Comparison of ENCODE assay signal across 28 cellular contexts in genomic region chr10:123073187-123073586, GRCh38.
"Had no signal": no experiment of that assay in that cellular context is flagged by ENCODE, and none has a peak within 500 bp of the region (broad histone marks: within the 10 kb centered on the region; RNA-seq: fewer than 3 reads in every experiment).

No MANE protein-coding gene starts in this region.

- DNase-seq: naive B cell; naive thymus-derived CD8-positive, alpha-beta T cell; nephron progenitor cell; occipital lobe; ovary; retina; right lobe of liver; sigmoid colon; small intestine; stimulated activated CD4-positive, alpha-beta T cell treated with anti-CD3 and anti-CD28 coated beads, Interleukin-15, amount 100 ng/mL, for 24 hours; stimulated activated CD4-positive, alpha-beta T cell treated with anti-CD3 and anti-CD28 coated beads, Interleukin-4, amount 100 ng/mL, for 1 hour; stimulated activated CD4-positive, alpha-beta T cell treated with anti-CD3 and anti-CD28 coated beads, Interleukin-4, amount 100 ng/mL, for 4 hours; stimulated activated CD8-positive, alpha-beta memory T cell treated with anti-CD3 and anti-CD28 coated beads, Interleukin-4, amount 100 ng/mL, for 48 hours; stimulated activated naive CD4-positive, alpha-beta T cell; stomach; thyroid gland; trophoblast cell; upper lobe of left lung; uterus had no signal

- H3K9ac ChIP-seq: parathyroid adenoma had no signal

- H3K4me3 ChIP-seq: ovary, prostate gland, right atrium auricular region, right lobe of liver, sigmoid colon, stomach, thoracic aorta, thyroid gland, tibial nerve, upper lobe of left lung, uterus had no signal

- H3K36me3 Mint-ChIP-seq: natural killer cell treated with Interleukin-12 subunit alpha and Interleukin-12 subunit beta and Interleukin-15 and Interleukin-18, amount 100 ng/mL, for 72 hours; stimulated activated memory B cell treated with anti-CD40 and anti-IgM and Interleukin-4, amounts not matched to agents 10 μg/mL and 1 μg/mL and 100 μg/mL, for 72 hours had no signal

- H2AFZ ChIP-seq: parathyroid adenoma had no signal

- H3K4me1 ChIP-seq: parathyroid adenoma, prostate gland, right atrium auricular region, right lobe of liver, sigmoid colon, stomach, thyroid gland, upper lobe of left lung, uterus had no signal

- H3K36me3 ChIP-seq: ovary, prostate gland, right atrium auricular region, right lobe of liver, sigmoid colon, stomach, thoracic aorta, thyroid gland, tibial nerve, upper lobe of left lung, uterus had no signal

- H3K79me2 ChIP-seq: parathyroid adenoma had no signal

- ATAC-seq: naive thymus-derived CD8-positive, alpha-beta T cell; right lobe of liver; stimulated activated memory B cell treated with anti-CD40 and anti-IgM and Interleukin-4, amounts not matched to agents 10 μg/mL and 1 μg/mL and 100 μg/mL, for 72 hours had no signal

- H3K9me3 ChIP-seq: ovary, prostate gland, right lobe of liver, sigmoid colon, thoracic aorta, thyroid gland, upper lobe of left lung, uterus had no signal

- H3K4me3 Mint-ChIP-seq: naive thymus-derived CD8-positive, alpha-beta T cell; natural killer cell treated with Interleukin-12 subunit alpha and Interleukin-12 subunit beta and Interleukin-15 and Interleukin-18, amount 100 ng/mL, for 72 hours; nephron progenitor cell; neural crest cell; stimulated activated memory B cell treated with anti-CD40 and anti-IgM and Interleukin-4, amounts not matched to agents 10 μg/mL and 1 μg/mL and 100 μg/mL, for 72 hours; stimulated activated naive CD8-positive, alpha-beta T cell treated with anti-CD3 and anti-CD28 coated beads, Interleukin-15, Interleukin-2, amounts not matched to agents 100 ng/mL and 50 ng/mL, for 24 hours had no signal

- H3K9me3 Mint-ChIP-seq: natural killer cell treated with Interleukin-12 subunit alpha and Interleukin-12 subunit beta and Interleukin-15 and Interleukin-18, amount 100 ng/mL, for 72 hours; neural crest cell had no signal

- H3K27ac ChIP-seq: ovary, parathyroid adenoma, prostate gland, right atrium auricular region, right lobe of liver, sigmoid colon, stomach, thoracic aorta, thyroid gland, tibial nerve, upper lobe of left lung, uterus had no signal

- H3K4me1 Mint-ChIP-seq: naive B cell; stimulated activated memory B cell treated with anti-CD40 and anti-IgM and Interleukin-4, amounts not matched to agents 10 μg/mL and 1 μg/mL and 100 μg/mL, for 72 hours had no signal

- H3K27me3 ChIP-seq: ovary, right atrium auricular region, right lobe of liver, sigmoid colon, thyroid gland, tibial nerve, upper lobe of left lung, uterus had no signal
